ENCODE assay signal across 9 cellular contexts in the genomic region with DNA sequence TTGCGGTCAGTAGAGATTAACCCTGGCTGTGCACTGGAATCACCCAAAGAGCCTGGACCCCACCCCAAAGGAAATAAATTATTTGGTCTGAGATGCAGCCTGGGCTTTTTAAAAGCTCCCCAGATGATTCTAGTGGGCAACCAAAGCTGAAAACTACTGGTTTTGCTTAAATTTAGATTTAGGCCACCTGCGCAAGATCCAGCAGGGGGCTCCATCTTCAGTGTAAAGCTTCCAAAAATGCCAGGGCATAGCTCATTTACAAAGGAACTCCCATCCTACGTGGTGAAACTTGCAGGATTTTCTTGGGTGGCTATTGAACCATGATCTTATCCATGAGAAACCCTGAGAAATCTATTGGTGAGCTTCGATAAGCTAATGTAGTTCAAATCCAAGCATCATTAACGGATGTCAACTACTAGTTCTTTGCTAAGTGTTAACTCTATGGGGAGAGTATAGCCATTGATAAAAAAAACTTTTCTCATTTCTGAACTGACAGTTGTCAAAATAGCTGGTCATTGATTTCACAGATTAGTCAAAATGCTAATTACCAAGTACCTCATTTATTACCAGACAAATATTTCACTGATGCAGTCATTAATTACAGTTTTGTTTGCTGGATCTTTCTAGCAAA.
DNase-seq lines count a peak whose midpoint lies in the region; ATAC-seq, FAIRE-seq and TF ChIP-seq lines count a peak whose summit lies in the region.
"Had no signal": no experiment of that assay in that cellular context is flagged by ENCODE, and none has a peak within 500 bp of the region (broad histone marks: within the 10 kb centered on the region; RNA-seq: fewer than 3 reads in every experiment).

No MANE protein-coding gene starts in this region.

- H3K27ac Mint-ChIP-seq in activated naive CD4-positive, alpha-beta T cell treated with anti-CD3 and anti-CD28 coated beads, Interleukin-2, amount 10 ng/mL, durations not matched to agents 7 days and 5 days, result no peak overlapping the region

- H3K27me3 Mint-ChIP-seq in activated naive CD4-positive, alpha-beta T cell treated with anti-CD3 and anti-CD28 coated beads, Interleukin-2, amount 10 ng/mL, durations not matched to agents 7 days and 5 days, result no peaks in the 10 kb centered on the region

- no peaks in the 10 kb centered on the region for H3K4me1 ChIP-seq in endothelial cell of umbilical vein (ENCODE audit: control insufficient read depth, extremely low read depth, insufficient read depth, low read length)
- no peaks in the 10 kb centered on the region for H3K4me1 ChIP-seq in transverse colon

- H3K27me3 ChIP-seq in endothelial cell of umbilical vein (ENCODE audit: control insufficient read depth in 2 of 2, insufficient read depth in 2 of 2, low read length in 2 of 2) (peaks cover 0 to 2% of the 10 kb centered on the region in 2 experiments), transverse colon (no peaks in the 10 kb centered on the region)

- no peak overlapping the region for H3K4me3 ChIP-seq in endothelial cell of umbilical vein (replicated peaks in 1 of 3; ENCODE audit: insufficient read depth in 1 of 3, low read depth in 1 of 3, low read length in 3 of 3)
- H3K4me3 ChIP-seq in transverse colon, result no peak overlapping the region

- TF ChIP-seq POLR2A in endothelial cell of umbilical vein (IDR thresholded peaks at IDR 0.05; ENCODE audit: low read depth, low read length) (no peak), transverse colon (IDR thresholded peaks at IDR 0.05) (no peak)

- DNase-seq in activated naive CD4-positive, alpha-beta T cell treated with anti-CD3 and anti-CD28 coated beads, Interleukin-2, amount 10 ng/mL, durations not matched to agents 7 days and 5 days, result peak; percentile 21
- no peak for DNase-seq in activated naive CD4-positive, alpha-beta T cell treated with anti-CD3 and anti-CD28 coated beads, Interleukin-2, amount 50 U/mL, for 16 hours
- DNase-seq in NCI-H1694 (lab: John Stamatoyannopoulos, UW) (peak; percentile 39), endothelial cell of umbilical vein (ENCODE audit: low read depth, low spot score) (peak; percentile 23), transverse colon (no peak), RCC 7860 (ENCODE audit: low spot score) (no peak), mucosa of gallbladder (ENCODE audit: low spot score) (no peak)
- DNase-seq: GF-D8 had no signal

- no peaks in the 10 kb centered on the region for H3K36me3 ChIP-seq in endothelial cell of umbilical vein (ENCODE audit: control insufficient read depth in 2 of 2, extremely low read depth in 1 of 2, insufficient read depth in 2 of 2, low read length in 2 of 2)
- H3K36me3 ChIP-seq in transverse colon, result no peaks in the 10 kb centered on the region

- H4K20me1 ChIP-seq in endothelial cell of umbilical vein (replicated peaks; ENCODE audit: control insufficient read depth, extremely low read depth, insufficient read depth, low read length), result no peaks in the 10 kb centered on the region

- 28 to 57% methylated on average over 4 to 5 of the region's 5 CpGs for WGBS in transverse colon (ENCODE audit: low coverage in 1 of 2), 2 donors

- CTCF ChIA-PET in activated naive CD4-positive, alpha-beta T cell treated with anti-CD3 and anti-CD28 coated beads, Interleukin-2, amount 10 ng/mL, durations not matched to agents 7 days and 5 days (lab: Charles Lee), result interaction anchor here (0.9 to 1.9 kb wide), 6 partner anchors 35 to 413 kb away, joined by 3 to 15 read pairs (median 4); no protein-coding TSS in a partner anchor
- CTCF ChIA-PET in endothelial cell of umbilical vein (lab: Charles Lee), result interaction anchor here (0.6 to 8.6 kb wide), 34 partner anchors 10 to 946 kb away, joined by 3 to 187 read pairs (median 4); no protein-coding TSS in a partner anchor

- in situ Hi-C loops in transverse colon (cut with MboI; ENCODE audit: low pct_ligation_motif_present in 1 of 4, low pct_unique_long_range_greater_than_20kb in 1 of 4, low sequenced_read_pairs in 3 of 4), result no loop called here

- H3K4me1 Mint-ChIP-seq in activated naive CD4-positive, alpha-beta T cell treated with anti-CD3 and anti-CD28 coated beads, Interleukin-2, amount 10 ng/mL, durations not matched to agents 7 days and 5 days, result no peaks in the 10 kb centered on the region

- dilution Hi-C loops in endothelial cell of umbilical vein (cut with MboI; ENCODE audit: extremely low pct_ligation_motif_present, low sequenced_read_pairs), result no loop called here

- H3K9me3 ChIP-seq in endothelial cell of umbilical vein (replicated peaks; ENCODE audit: control insufficient read depth, insufficient read depth, low read length) (no peaks in the 10 kb centered on the region), transverse colon (no peaks in the 10 kb centered on the region)

- H3K4me3 Mint-ChIP-seq in activated naive CD4-positive, alpha-beta T cell treated with anti-CD3 and anti-CD28 coated beads, Interleukin-2, amount 10 ng/mL, durations not matched to agents 7 days and 5 days, result no peak overlapping the region

- ATAC-seq in HG03025 (IDR thresholded peaks at IDR 0.05; ENCODE audit: low FRiP score, unreplicated experiment), result no peak

- H2AFZ ChIP-seq in endothelial cell of umbilical vein (ENCODE audit: low read depth, low read length), result no peak overlapping the region

- no peak for FAIRE-seq in endothelial cell of umbilical vein (lab: Jason Lieb, UNC)
- FAIRE-seq in RCC 7860 (lab: Jason Lieb, UNC), result no peak

- H3K9me3 Mint-ChIP-seq in activated naive CD4-positive, alpha-beta T cell treated with anti-CD3 and anti-CD28 coated beads, Interleukin-2, amount 10 ng/mL, durations not matched to agents 7 days and 5 days, result no peaks in the 10 kb centered on the region

- peak; percentile 54 to 58 for TF ChIP-seq CTCF in endothelial cell of umbilical vein (IDR thresholded peaks at IDR 0.05; ENCODE audit: extremely low read depth in 1 of 2, insufficient read depth in 1 of 2, low read depth in 1 of 2, low read length in 2 of 2)
- TF ChIP-seq CTCF in transverse colon (IDR thresholded peaks at IDR 0.05), result peak; percentile 11 to 26 (median 24)

- intact Hi-C loops in endothelial cell of umbilical vein (cut with micrococcal nuclease), result loop anchor here (1.0 kb wide), 2 partner anchors 205 to 275 kb away; no protein-coding TSS in a partner anchor
- intact Hi-C loops in transverse colon (cut with DNase I; ENCODE audit: low total_unique reads), result loop anchor here (1.0 kb wide), 1 partner anchor 198 kb away; no protein-coding TSS in a partner anchor

- no peak for TF ChIP-seq EP300 in transverse colon (IDR thresholded peaks at IDR 0.05; ENCODE audit: low read depth)

- H3K9me1 ChIP-seq in endothelial cell of umbilical vein (replicated peaks; ENCODE audit: control insufficient read depth, extremely low read depth, insufficient read depth, low read length), result no peaks in the 10 kb centered on the region

- H3K4me2 ChIP-seq in endothelial cell of umbilical vein (ENCODE audit: insufficient read depth, low read length), result no peak overlapping the region

- H3K27ac ChIP-seq in endothelial cell of umbilical vein (ENCODE audit: insufficient read depth, low read depth, low read length) (no peak overlapping the region), transverse colon (no peak overlapping the region)

- H3K36me3 Mint-ChIP-seq in activated naive CD4-positive, alpha-beta T cell treated with anti-CD3 and anti-CD28 coated beads, Interleukin-2, amount 10 ng/mL, durations not matched to agents 7 days and 5 days, result no peaks in the 10 kb centered on the region

- POLR2A ChIA-PET in endothelial cell of umbilical vein (lab: Charles Lee), result no interaction called here

- no TSS peak for BruUV-seq in endothelial cell of umbilical vein (replicated peaks; lab: Mats Ljungman, UMichigan)

- no peak overlapping the region for H3K9ac ChIP-seq in endothelial cell of umbilical vein (replicated peaks; ENCODE audit: extremely low read depth, insufficient read depth, low read length)

- H3K79me2 ChIP-seq in endothelial cell of umbilical vein (ENCODE audit: control insufficient read depth, insufficient read depth, low read length), result no peaks in the 10 kb centered on the region

TF ChIP-seq in endothelial cell of umbilical vein, 7 proteins besides CTCF, POLR2A, EP300 and RAD21:
- TF ChIP-seq GATA2 (IDR thresholded peaks at IDR 0.05; ENCODE audit: insufficient read depth, insufficient read length, low read depth, low read length) (no peak), EZH2 (IDR thresholded peaks at IDR 0.05; ENCODE audit: borderline replicate concordance, low read depth, low read length, severe bottlenecking) (no peak), MYC (IDR thresholded peaks at IDR 0.05; ENCODE audit: low read depth, low read length) (no peak), FOS (IDR thresholded peaks at IDR 0.05; ENCODE audit: borderline replicate concordance, insufficient read depth, low read length) (no peak), JUN (IDR thresholded peaks at IDR 0.05; ENCODE audit: borderline replicate concordance, insufficient read depth, insufficient read length, low read depth) (no peak), POLR2AphosphoS5 (IDR thresholded peaks at IDR 0.05; ENCODE audit: insufficient read depth, low read depth, low read length) (no peak)
- TF ChIP-seq, protein P1, sequence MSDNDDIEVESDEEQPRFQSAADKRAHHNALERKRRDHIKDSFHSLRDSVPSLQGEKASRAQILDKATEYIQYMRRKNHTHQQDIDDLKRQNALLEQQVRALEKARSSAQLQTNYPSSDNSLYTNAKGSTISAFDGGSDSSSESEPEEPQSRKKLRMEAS (IDR thresholded peaks at IDR 0.05; ENCODE audit: insufficient read depth, insufficient read length), result no peak

Comparison
In these comparisons a context has a peak if more than half of its experiments do, and no peak if none do; other contexts are left out.
1. DNase-seq: peak in activated naive CD4-positive, alpha-beta T cell treated with anti-CD3 and anti-CD28 coated beads, Interleukin-2, amount 10 ng/mL, durations not matched to agents 7 days and 5 days (single experiment), NCI-H1694 (single experiment) and endothelial cell of umbilical vein (single experiment); none in activated naive CD4-positive, alpha-beta T cell treated with anti-CD3 and anti-CD28 coated beads, Interleukin-2, amount 50 U/mL, for 16 hours (single experiment), transverse colon (single experiment), RCC 7860 (single experiment) and mucosa of gallbladder (single experiment).